ENCODE assay signal across 19 cellular contexts in the genomic region with DNA sequence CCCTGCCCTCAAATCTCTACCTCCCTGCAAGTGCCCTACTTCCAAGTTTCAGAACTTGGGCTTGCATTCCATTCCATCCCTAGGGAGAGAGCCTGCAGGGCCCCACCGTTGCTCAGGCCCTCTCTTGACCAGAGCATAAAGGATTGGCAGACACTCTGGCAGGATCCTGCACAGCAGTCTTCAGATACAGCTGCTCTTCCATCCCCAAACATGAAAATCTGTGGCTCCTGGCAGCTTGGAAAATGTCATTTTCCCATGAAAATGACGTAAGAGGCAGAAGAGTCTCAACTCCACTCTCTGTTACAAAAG.
DNase-seq lines count a peak whose midpoint lies in the region; ATAC-seq and TF ChIP-seq lines count a peak whose summit lies in the region.
"Had no signal": no experiment of that assay in that cellular context is flagged by ENCODE, and none has a peak within 500 bp of the region (broad histone marks: within the 10 kb centered on the region; RNA-seq: fewer than 3 reads in every experiment).

No MANE protein-coding gene starts in this region.

- DNase-seq in Right ventricle myocardium inferior (ENCODE audit: missing footprints) = no peak
- no peak for DNase-seq in left cardiac atrium
- DNase-seq in coronary artery (ENCODE audit: low spot score) = no peak
- DNase-seq in mucosa of descending colon = peak in 1 of 3 donors; percentile 33
- DNase-seq in thyroid gland = no peak
- DNase-seq in DMS 273 (lab: John Stamatoyannopoulos, UW; ENCODE audit: unreplicated experiment) = no peak
- DNase-seq in GM13976 (ENCODE audit: low spot score) = no peak
- DNase-seq in Karpas-422 = no peak
- DNase-seq: activated CD4-positive, alpha-beta T cell treated with anti-CD3 and anti-CD28 coated beads for 1 hour; activated T-cell treated with anti-CD3 and anti-CD28 coated beads for 4 hours; anterior cingulate cortex; BE2C; central memory CD4-positive, alpha-beta T cell; DMS153; dorsolateral prefrontal cortex; islet precursor cell; MV-4-11; NCI-H1436 treated with DMSO at 0.1 percent for 48 hours; stimulated activated CD4-positive, alpha-beta T cell treated with anti-CD3 and anti-CD28 coated beads, Interleukin-2, amount 100 ng/mL, for 24 hours had no signal

- H4K20me1 ChIP-seq in Karpas-422 (ENCODE audit: insufficient read depth, low read depth, low read length) = no peaks in the 10 kb centered on the region

- H3K27ac ChIP-seq in coronary artery = peak overlapping the region; percentile 1 to 12
- H3K27ac ChIP-seq in thyroid gland = peak overlapping the region; percentile 2 to 72 (median 35)
- H3K27ac ChIP-seq in Karpas-422 (ENCODE audit: low read length) = no peak overlapping the region

- WGBS in thyroid gland, 2 donors = 50% methylated on average over 2 of the region's 2 CpGs

- H2AFZ ChIP-seq in Karpas-422 (ENCODE audit: low read length) = no peak overlapping the region

- in situ Hi-C loops in GM13976 (cut with MboI; ENCODE audit: low sequenced_read_pairs, unreplicated experiment) = no loop called here

- H3K4me1 ChIP-seq in mucosa of descending colon (ENCODE audit: low read depth) = peaks cover 20% of the 10 kb centered on the region
- peaks cover 18 to 38% of the 10 kb centered on the region in 2 donors for H3K4me1 ChIP-seq in thyroid gland
- no peaks in the 10 kb centered on the region for H3K4me1 ChIP-seq in Karpas-422 (ENCODE audit: low read length)
- H3K4me1 ChIP-seq: BE2C had no signal

- H3K36me3 ChIP-seq in mucosa of descending colon (ENCODE audit: low read depth) = no peaks in the 10 kb centered on the region
- no peaks in the 10 kb centered on the region for H3K36me3 ChIP-seq in thyroid gland
- H3K36me3 ChIP-seq in Karpas-422 (ENCODE audit: insufficient read depth, low read length) = no peaks in the 10 kb centered on the region
- H3K36me3 ChIP-seq: BE2C had no signal

- no peak overlapping the region for H3K4me2 ChIP-seq in Karpas-422 (ENCODE audit: low read depth, low read length, poor library complexity, severe bottlenecking)

- H3K9ac ChIP-seq in Karpas-422 (ENCODE audit: low read length) = no peak overlapping the region

- no peaks in the 10 kb centered on the region for H3K9me2 ChIP-seq in Karpas-422 (replicated peaks; ENCODE audit: insufficient read depth, low read length)

- TF ChIP-seq POLR2A in thyroid gland (IDR thresholded peaks at IDR 0.05) = no peak

- peak; percentile 47 for ATAC-seq in Right ventricle myocardium inferior
- no peak for ATAC-seq in left cardiac atrium
- ATAC-seq in mucosa of descending colon = peak; percentile 9

- H3K27me3 ChIP-seq in thyroid gland (no peaks in the 10 kb centered on the region), Karpas-422 (ENCODE audit: low read length) (no peaks in the 10 kb centered on the region)
- H3K27me3 ChIP-seq: BE2C, dorsolateral prefrontal cortex had no signal

- no peak for TF ChIP-seq CTCF in coronary artery (IDR thresholded peaks at IDR 0.05)
- TF ChIP-seq CTCF in mucosa of descending colon (IDR thresholded peaks at IDR 0.05) = no peak
- TF ChIP-seq CTCF in thyroid gland (IDR thresholded peaks at IDR 0.05) = no peak
- TF ChIP-seq CTCF in GM13976 (IDR thresholded peaks at IDR 0.05; ENCODE audit: borderline replicate concordance, control extremely low read depth, extremely low read depth, insufficient read depth, missing control alignments) = no peak

- H3K9me3 ChIP-seq in mucosa of descending colon (no peaks in the 10 kb centered on the region), thyroid gland (no peaks in the 10 kb centered on the region), Karpas-422 (ENCODE audit: low read length) (no peaks in the 10 kb centered on the region)
- H3K9me3 ChIP-seq: BE2C had no signal

- intact Hi-C loops in Right ventricle myocardium inferior (cut with DNase I) (loop anchor here (5.0 kb wide), 1 partner anchor 83 kb away; no protein-coding TSS in a partner anchor), left cardiac atrium (cut with DNase I) (no loop called here), mucosa of descending colon (cut with DNase I, micrococcal nuclease) (no loop called here), thyroid gland (cut with DNase I) (no loop called here)

- no peaks in the 10 kb centered on the region for H3K79me2 ChIP-seq in Karpas-422 (ENCODE audit: low read length)

- H3K4me3 ChIP-seq in coronary artery (no peak overlapping the region), mucosa of descending colon (no peak overlapping the region), thyroid gland (replicated peaks in 1 of 3) (no peak overlapping the region), Karpas-422 (ENCODE audit: low read length) (no peak overlapping the region)
- H3K4me3 ChIP-seq: dorsolateral prefrontal cortex had no signal

Comparison
In these comparisons a context has a peak if more than half of its experiments do, and no peak if none do; other contexts are left out.
1. ATAC-seq: peak in Right ventricle myocardium inferior (single experiment) and mucosa of descending colon (single experiment); none in left cardiac atrium (0 of 2).